ENCODE assay signal across 28 cellular contexts in the genomic region with DNA sequence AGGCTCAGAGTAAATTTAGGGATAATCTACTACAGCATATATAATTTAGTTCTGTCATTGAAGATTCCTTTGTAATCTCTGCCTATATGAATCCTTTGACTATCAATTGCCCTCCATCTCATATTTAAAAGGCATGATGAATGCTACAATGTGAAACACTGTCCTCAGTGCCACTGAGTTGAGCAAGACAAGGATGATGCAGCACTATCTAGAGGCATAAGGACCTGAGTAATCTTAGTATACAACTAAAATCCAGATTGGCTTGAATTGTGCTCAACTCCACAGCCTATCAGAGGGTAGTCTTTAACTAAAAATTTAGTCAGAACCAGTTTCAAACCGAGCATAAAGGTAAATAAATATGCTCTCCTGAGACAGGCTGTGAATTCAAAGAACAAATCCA. TPM values are rescaled to one million over a fixed set of nuclear protein-coding genes. Genes with fewer than 3 reads are reported as not detected.
A peak's percentile ranks its signal among the peaks of the same experiment; 100 is the strongest.
DNase-seq lines count a peak whose midpoint lies in the region; ATAC-seq, FAIRE-seq and TF ChIP-seq lines count a peak whose summit lies in the region.
"Had no signal": no experiment of that assay in that cellular context is flagged by ENCODE, and none has a peak within 500 bp of the region (broad histone marks: within the 10 kb centered on the region; RNA-seq: fewer than 3 reads in every experiment).

No MANE protein-coding gene starts in this region.

- CTCF ChIA-PET in activated naive CD4-positive, alpha-beta T cell treated with anti-CD3 and anti-CD28 coated beads for 36 hours (lab: Charles Lee): no interaction called here
- CTCF ChIA-PET in GM12878 (lab: Yijun Ruan, JAX) (no interaction called here), A673 (lab: Charles Lee) (no interaction called here)

- no peak overlapping the region for H3K27ac ChIP-seq in GM12878 (ENCODE audit: control insufficient read depth, insufficient read depth)
- H3K27ac ChIP-seq in spleen: peak overlapping the region in 7 of 8 donors; percentile 18 to 79 (median 58)
- H3K27ac ChIP-seq in A673 (ENCODE audit: low read depth, low read length, poor library complexity, severe bottlenecking): no peak overlapping the region
- H3K27ac ChIP-seq: breast epithelium, vagina had no signal

- TF ChIP-seq POLR2A in GM12878 (IDR thresholded peaks at IDR 0.05; ENCODE audit: low read depth, low read length): no peak
- no peak for TF ChIP-seq POLR2A in spleen (IDR thresholded peaks at IDR 0.05)

- H3K9me3 ChIP-seq in GM12878 (replicated peaks; ENCODE audit: control insufficient read depth, insufficient read depth, low read length): no peaks in the 10 kb centered on the region
- H3K9me3 ChIP-seq in spleen: no peaks in the 10 kb centered on the region
- no peaks in the 10 kb centered on the region for H3K9me3 ChIP-seq in A673 (ENCODE audit: low read depth, low read length, poor library complexity, severe bottlenecking)
- H3K9me3 ChIP-seq: breast epithelium, gastrocnemius medialis, testis, vagina had no signal

- WGBS in GM12878 (ENCODE audit: insufficient coverage, insufficient replicate concordance, low lambda C conversion rate, missing lambda C conversion rate): 100% methylated on average over 1 of the region's 1 CpG
- WGBS in spleen, 5 donors: 75 to 96% (median 89%) methylated on average over 1 of the region's 1 CpG

- no peaks in the 10 kb centered on the region for H3K79me2 ChIP-seq in GM12878 (ENCODE audit: control insufficient read depth, insufficient read depth, low read length)

- no peaks in the 10 kb centered on the region for H3K9me3 Mint-ChIP-seq in activated naive CD4-positive, alpha-beta T cell treated with anti-CD3 and anti-CD28 coated beads for 36 hours
- H3K9me3 Mint-ChIP-seq: immature natural killer cell, naive B cell had no signal

- H4K20me1 ChIP-seq in GM12878 (ENCODE audit: control insufficient read depth, insufficient read depth): no peaks in the 10 kb centered on the region

- POLR2A ChIA-PET in GM12878 (lab: Charles Lee): no interaction called here
- POLR2A ChIA-PET in A673 (lab: Charles Lee; ENCODE audit: low non-redundant PET): no interaction called here

- FAIRE-seq in GM12878 (lab: Jason Lieb, UNC): peak; percentile 47
- FAIRE-seq: colon, GM19239 had no signal

- H3K4me3 Mint-ChIP-seq in activated naive CD4-positive, alpha-beta T cell treated with anti-CD3 and anti-CD28 coated beads for 36 hours: no peak overlapping the region
- H3K4me3 Mint-ChIP-seq: immature natural killer cell, naive B cell had no signal

- H3K27ac Mint-ChIP-seq in activated naive CD4-positive, alpha-beta T cell treated with anti-CD3 and anti-CD28 coated beads for 36 hours: peak overlapping the region; percentile 30
- H3K27ac Mint-ChIP-seq: naive B cell had no signal

- SMC1A ChIA-PET in GM12878 (lab: Charles Lee; ENCODE audit: uncharacterized antibody, unreplicated experiment): interaction anchor here (0.5 to 1.2 kb wide), 2 partner anchors 12 to 31 kb away, joined by 3 to 4 read pairs; no protein-coding TSS in a partner anchor

- H3K4me1 ChIP-seq in GM12878 (ENCODE audit: control insufficient read depth, insufficient read depth, low read length) (peaks cover 4% of the 10 kb centered on the region; the same call in 1 of the 2 replicates), spleen (peaks cover 0 to 48% (median 14%) of the 10 kb centered on the region in 6 donors), A673 (ENCODE audit: insufficient read depth, low read length, poor library complexity, severe bottlenecking) (no peaks in the 10 kb centered on the region)
- H3K4me1 ChIP-seq: breast epithelium, gastrocnemius medialis, testis, vagina had no signal

- peaks cover 41% of the 10 kb centered on the region for H3K36me3 Mint-ChIP-seq in activated naive CD4-positive, alpha-beta T cell treated with anti-CD3 and anti-CD28 coated beads for 36 hours (ENCODE audit: low read depth)

- no peak overlapping the region for H2AFZ ChIP-seq in GM12878 (ENCODE audit: control insufficient read depth, low read depth, low read length)

- no peak overlapping the region for H3K9ac ChIP-seq in GM12878 (ENCODE audit: control insufficient read depth, insufficient read depth, low read length)

- BruUV-seq in GM12878 (replicated peaks; lab: Mats Ljungman, UMichigan) (no TSS peak), A673 (replicated peaks; lab: Mats Ljungman, UMichigan) (no TSS peak)

- TF ChIP-seq CTCF in GM12878 (IDR thresholded peaks at IDR 0.05 in 2 of 3, conservative IDR thresholded peaks at IDR 0.05 in 1 of 3; ENCODE audit: control insufficient read depth in 2 of 3, extremely low read depth in 1 of 3, insufficient read depth in 1 of 3, low read depth in 3 of 3, low read length in 3 of 3): no peak
- TF ChIP-seq CTCF in spleen (IDR thresholded peaks at IDR 0.05 in 8 of 11, conservative IDR thresholded peaks at IDR 0.05 in 3 of 11): no peak
- no peak for TF ChIP-seq CTCF in A673 (conservative IDR thresholded peaks at IDR 0.05; ENCODE audit: low read depth, low read length)

- TF ChIP-seq EP300 in GM12878 (IDR thresholded peaks at IDR 0.05; ENCODE audit: borderline replicate concordance in 1 of 2, control insufficient read depth in 1 of 2, low read depth in 2 of 2, low read length in 2 of 2): no peak

- H3K27me3 Mint-ChIP-seq in activated naive CD4-positive, alpha-beta T cell treated with anti-CD3 and anti-CD28 coated beads for 36 hours (ENCODE audit: low read depth): no peaks in the 10 kb centered on the region
- H3K27me3 Mint-ChIP-seq: naive B cell had no signal

- H3K27me3 ChIP-seq in GM12878 (replicated peaks in 1 of 2; ENCODE audit: control insufficient read depth in 2 of 2, insufficient read depth in 2 of 2, low read length in 1 of 2): no peaks in the 10 kb centered on the region
- no peaks in the 10 kb centered on the region for H3K27me3 ChIP-seq in spleen (replicated peaks in 1 of 7)
- H3K27me3 ChIP-seq in A673 (replicated peaks; ENCODE audit: insufficient read depth, low read depth, low read length, poor library complexity): no peaks in the 10 kb centered on the region
- H3K27me3 ChIP-seq: breast epithelium, gastrocnemius medialis, testis, vagina had no signal

- RAD21 ChIA-PET in GM12878 (lab: Charles Lee; ENCODE audit: unreplicated experiment): interaction anchor here (1.1 kb wide), 1 partner anchor 11 kb away, joined by 3 read pairs; no protein-coding TSS in a partner anchor

- no peak overlapping the region for H3K4me3 ChIP-seq in GM12878
- no peak overlapping the region for H3K4me3 ChIP-seq in spleen
- H3K4me3 ChIP-seq in A673 (ENCODE audit: low read depth, low read length, poor library complexity, severe bottlenecking): no peak overlapping the region
- H3K4me3 ChIP-seq: breast epithelium, gastrocnemius medialis, smooth muscle cell, testis, vagina had no signal

- peaks cover 13% of the 10 kb centered on the region for H3K4me1 Mint-ChIP-seq in activated naive CD4-positive, alpha-beta T cell treated with anti-CD3 and anti-CD28 coated beads for 36 hours (ENCODE audit: low read depth)

- H3K4me2 ChIP-seq in GM12878 (ENCODE audit: control insufficient read depth, insufficient read depth): no peak overlapping the region
- H3K4me2 ChIP-seq: smooth muscle cell had no signal

- H3K36me3 ChIP-seq in GM12878 (ENCODE audit: control insufficient read depth in 2 of 2, insufficient read depth in 2 of 2, low read length in 1 of 2) (peaks cover 6 to 30% of the 10 kb centered on the region in 2 experiments), spleen (peaks cover 0 to 99% (median 79%) of the 10 kb centered on the region in 6 donors), A673 (ENCODE audit: insufficient read depth, low read length, poor library complexity, severe bottlenecking) (peaks cover 87% of the 10 kb centered on the region)

- in situ Hi-C loops in GM12878 (cut with MboI): no loop called here

- TF ChIP-seq RAD21 in GM12878 (IDR thresholded peaks at IDR 0.05; ENCODE audit: insufficient read depth, low read depth, low read length): no peak

- intact Hi-C loops in activated naive CD4-positive, alpha-beta T cell treated with anti-CD3 and anti-CD28 coated beads for 36 hours (cut with micrococcal nuclease): no loop called here
- intact Hi-C loops in GM12878 (cut with micrococcal nuclease; ENCODE audit: unreplicated experiment): no loop called here
- intact Hi-C loops in spleen (cut with DNase I; ENCODE audit: low total_unique reads): no loop called here
- intact Hi-C loops in A673 (cut with micrococcal nuclease; ENCODE audit: unreplicated experiment): no loop called here

- ATAC-seq in GM12878: no peak
- no peak for ATAC-seq in GM19395 (IDR thresholded peaks at IDR 0.05; ENCODE audit: unreplicated experiment)
- ATAC-seq: esophagus mucosa, left lobe of liver had no signal

- no peak for DNase-seq in activated naive CD4-positive, alpha-beta T cell treated with anti-CD3 and anti-CD28 coated beads for 36 hours
- no peak for DNase-seq in activated naive CD4-positive, alpha-beta T cell (lab: John Stamatoyannopoulos, UW)
- DNase-seq in NOMO-1 (lab: John Stamatoyannopoulos, UW; ENCODE audit: unreplicated experiment in 2 of 2) (peak; percentile 5 to 44), GM12878 (ENCODE audit: low read depth, low spot score) (no peak), spleen (no peak), NCI-H1694 treated with DMSO at 0.1 percent for 48 hours (lab: John Stamatoyannopoulos, UW) (no peak), A673 (ENCODE audit: low spot score) (no peak)
- DNase-seq: activated effector memory CD4-positive, alpha-beta T cell treated with anti-CD3 and anti-CD28 coated beads, Interleukin-2, amount 50 U/mL, for 16 hours; amygdala; DMS 273 treated with DMSO at 0.1 percent for 48 hours; effector memory CD4-positive, alpha-beta T cell; gastrocnemius medialis; hippocampal formation; immature natural killer cell; naive B cell; NCI-H1417; NCI-H2081 treated with DMSO at 0.1 percent for 48 hours; NCI-H446 treated with DMSO at 0.1 percent for 48 hours; SHP77; testis had no signal

RNA-seq across cellular contexts. Expression of gene STRADA, which starts 11.6 kb away (rescaled TPM):
- total RNA-seq in activated naive CD4-positive, alpha-beta T cell treated with anti-CD3 and anti-CD28 coated beads for 36 hours: 10 to 100 TPM; 73.2 to 76.3 TPM
- 194 and 198 TPM in 2 replicates for total RNA-seq in GM12878 (2013; cell fraction: nucleolus; rRNA removed)
- 28.6 and 33.2 TPM in 2 replicates for total RNA-seq in GM12878 (2014; rRNA removed)
- 30.8 and 32.8 TPM in 2 replicates for total RNA-seq in GM12878 (2014; rRNA removed; fragmentation: Illumina TruSeq; extraction: Trizol)
- total RNA-seq in GM12878 (2021): 40.0 and 45.3 TPM in 2 replicates
- polyA plus RNA-seq in GM12878 (2011; ENCODE audit: low read depth): 35.0 TPM
- 43.0 and 50.5 TPM in 2 replicates for polyA plus RNA-seq in GM12878 (2011; rRNA removed)
- 39.3 and 41.7 TPM in 2 replicates for polyA plus RNA-seq in GM12878 (2011; cell fraction: cytosol; rRNA removed)
- polyA plus RNA-seq in GM12878 (2011; cell fraction: nucleus; rRNA removed): 88.9 and 97.6 TPM in 2 replicates
- 38.9 and 44.0 TPM in 2 replicates for polyA plus RNA-seq in GM12878 (2012)
- 49.5 and 51.2 TPM in 2 replicates for polyA plus RNA-seq in GM12878 (2014; fragmentation: Illumina TruSeq; extraction: Trizol)
- 10 to 100 TPM; 13.3 to 15.6 TPM for polyA plus RNA-seq in GM12878 (2014; fragmentation: Nextera tagmentation; extraction: Ambion mirVana)
- polyA plus RNA-seq in GM12878 (2014; rRNA removed): 39.7 and 42.7 TPM in 2 replicates
- polyA plus RNA-seq in GM12878 (2016; fragmentation: Nextera tagmentation; extraction: Ambion mirVana): 10 to 100 TPM; 50.0 to 54.1 TPM
- 38.4 and 42.4 TPM in 2 replicates for polyA minus RNA-seq in GM12878 (2011; rRNA and poly(A)+ RNA removed)
- polyA minus RNA-seq in GM12878 (2011; cell fraction: cytosol; rRNA and poly(A)+ RNA removed): 9.0 and 20.6 TPM in 2 replicates
- 27.2 and 43.3 TPM in 2 replicates for polyA minus RNA-seq in GM12878 (2011; cell fraction: nucleus; rRNA and poly(A)+ RNA removed)
- total RNA-seq in spleen: 10 to 100 TPM; 43.9 to 72.0 (median 60.7) TPM
- 10 to 100 TPM; 20.5 to 31.3 (median 26.6) TPM for polyA plus RNA-seq in spleen
- 56.3 and 62.8 TPM in 2 replicates for total RNA-seq in A673 (2021)

RNA-seq across cellular contexts. Expression of gene CCDC47, which starts 20.2 kb away (rescaled TPM):
- 10 to 100 TPM; 40.5 to 42.1 TPM for total RNA-seq in activated naive CD4-positive, alpha-beta T cell treated with anti-CD3 and anti-CD28 coated beads for 36 hours
- total RNA-seq in GM12878 (2013; cell fraction: nucleolus; rRNA removed): 75.2 and 76.4 TPM in 2 replicates
- 41.3 and 44.3 TPM in 2 replicates for total RNA-seq in GM12878 (2014; rRNA removed)
- 70.5 and 79.2 TPM in 2 replicates for total RNA-seq in GM12878 (2014; rRNA removed; fragmentation: Illumina TruSeq; extraction: Trizol)
- 59.2 and 63.9 TPM in 2 replicates for total RNA-seq in GM12878 (2021)
- 38.9 TPM for polyA plus RNA-seq in GM12878 (2011; ENCODE audit: low read depth)
- 67.9 and 92.7 TPM in 2 replicates for polyA plus RNA-seq in GM12878 (2011; rRNA removed)
- polyA plus RNA-seq in GM12878 (2011; cell fraction: cytosol; rRNA removed): 32.4 and 34.2 TPM in 2 replicates
- 23.8 and 24.3 TPM in 2 replicates for polyA plus RNA-seq in GM12878 (2011; cell fraction: nucleus; rRNA removed)
- 43.0 and 51.1 TPM in 2 replicates for polyA plus RNA-seq in GM12878 (2012)
- 81.4 and 108 TPM in 2 replicates for polyA plus RNA-seq in GM12878 (2014; fragmentation: Illumina TruSeq; extraction: Trizol)
- polyA plus RNA-seq in GM12878 (2014; fragmentation: Nextera tagmentation; extraction: Ambion mirVana): 10 to 100 TPM; 13.6 to 17.4 TPM
- 52.2 and 56.8 TPM in 2 replicates for polyA plus RNA-seq in GM12878 (2014; rRNA removed)
- polyA plus RNA-seq in GM12878 (2016; fragmentation: Nextera tagmentation; extraction: Ambion mirVana): 10 to 100 TPM; 55.8 to 61.0 TPM
- 51.8 and 78.9 TPM in 2 replicates for polyA minus RNA-seq in GM12878 (2011; rRNA and poly(A)+ RNA removed)
- 18.8 and 25.7 TPM in 2 replicates for polyA minus RNA-seq in GM12878 (2011; cell fraction: cytosol; rRNA and poly(A)+ RNA removed)
- 12.6 and 20.8 TPM in 2 replicates for polyA minus RNA-seq in GM12878 (2011; cell fraction: nucleus; rRNA and poly(A)+ RNA removed)
- total RNA-seq in spleen: 10 to 100 TPM; 50.7 to 74.0 (median 63.6) TPM
- 10 to 100 TPM in 2 of 3 donors, 1 to 10 TPM in 1; 8.9 to 15.7 (median 13.1) TPM for polyA plus RNA-seq in spleen
- 91.9 and 104 TPM in 2 replicates for total RNA-seq in A673 (2021)

RNA-seq across cellular contexts. Expression of gene DDX42, which starts 20.8 kb away (rescaled TPM):
- 10 to 100 TPM; 91.7 to 92.9 TPM for total RNA-seq in activated naive CD4-positive, alpha-beta T cell treated with anti-CD3 and anti-CD28 coated beads for 36 hours
- total RNA-seq in GM12878 (2013; cell fraction: nucleolus; rRNA removed): 272 and 296 TPM in 2 replicates
- total RNA-seq in GM12878 (2014; rRNA removed) (55.4 and 67.6 TPM in 2 replicates), GM12878 (2014; rRNA removed; fragmentation: Illumina TruSeq; extraction: Trizol) (75.3 and 78.3 TPM in 2 replicates), GM12878 (2021) (92.9 and 109 TPM in 2 replicates), spleen (100 to 1,000 TPM; 107 to 136 (median 126) TPM), A673 (2021) (148 and 149 TPM in 2 replicates)
- 59.2 TPM for polyA plus RNA-seq in GM12878 (2011; ENCODE audit: low read depth)
- polyA plus RNA-seq in GM12878 (2011; rRNA removed) (127 and 154 TPM in 2 replicates), GM12878 (2014; fragmentation: Illumina TruSeq; extraction: Trizol) (147 and 173 TPM in 2 replicates), GM12878 (2014; fragmentation: Nextera tagmentation; extraction: Ambion mirVana) (10 to 100 TPM; 14.6 to 33.7 TPM), GM12878 (2014; rRNA removed) (104 and 122 TPM in 2 replicates), GM12878 (2016; fragmentation: Nextera tagmentation; extraction: Ambion mirVana) (10 to 100 TPM; 31.3 to 39.6 TPM), spleen (10 to 100 TPM; 45.0 to 70.5 (median 61.8) TPM)
- 51.1 and 58.4 TPM in 2 replicates for polyA plus RNA-seq in GM12878 (2011; cell fraction: cytosol; rRNA removed)
- polyA plus RNA-seq in GM12878 (2011; cell fraction: nucleus; rRNA removed): 302 and 333 TPM in 2 replicates
- 72.2 and 82.1 TPM in 2 replicates for polyA plus RNA-seq in GM12878 (2012)
- polyA minus RNA-seq in GM12878 (2011; rRNA and poly(A)+ RNA removed): 65.5 and 88.9 TPM in 2 replicates
- 25.4 and 26.9 TPM in 2 replicates for polyA minus RNA-seq in GM12878 (2011; cell fraction: cytosol; rRNA and poly(A)+ RNA removed)
- 65.3 and 90.2 TPM in 2 replicates for polyA minus RNA-seq in GM12878 (2011; cell fraction: nucleus; rRNA and poly(A)+ RNA removed)

RNA-seq across cellular contexts. Expression of gene LIMD2, which starts 53.3 kb away (rescaled TPM):
- total RNA-seq in activated naive CD4-positive, alpha-beta T cell treated with anti-CD3 and anti-CD28 coated beads for 36 hours: 100 to 1,000 TPM; 121 TPM
- total RNA-seq in GM12878 (2013; cell fraction: nucleolus; rRNA removed): 116 and 138 TPM in 2 replicates
- total RNA-seq in GM12878 (2014; rRNA removed): 247 and 261 TPM in 2 replicates
- 75.5 and 81.3 TPM in 2 replicates for total RNA-seq in GM12878 (2014; rRNA removed; fragmentation: Illumina TruSeq; extraction: Trizol)
- 251 and 259 TPM in 2 replicates for total RNA-seq in GM12878 (2021)
- 48.8 TPM for polyA plus RNA-seq in GM12878 (2011; ENCODE audit: low read depth)
- polyA plus RNA-seq in GM12878 (2011; rRNA removed): 40.7 and 103 TPM in 2 replicates
- polyA plus RNA-seq in GM12878 (2011; cell fraction: cytosol; rRNA removed): 157 and 273 TPM in 2 replicates
- polyA plus RNA-seq in GM12878 (2011; cell fraction: nucleus; rRNA removed): 564 and 586 TPM in 2 replicates
- polyA plus RNA-seq in GM12878 (2012): 167 and 191 TPM in 2 replicates
- 5.9 and 58.2 TPM in 2 replicates for polyA plus RNA-seq in GM12878 (2014; fragmentation: Illumina TruSeq; extraction: Trizol)
- 1 to 10 TPM; 1.1 to 5.0 TPM for polyA plus RNA-seq in GM12878 (2014; fragmentation: Nextera tagmentation; extraction: Ambion mirVana)
- 290 and 364 TPM in 2 replicates for polyA plus RNA-seq in GM12878 (2014; rRNA removed)
- polyA plus RNA-seq in GM12878 (2016; fragmentation: Nextera tagmentation; extraction: Ambion mirVana): 100 to 1,000 TPM; 307 to 339 TPM
- polyA minus RNA-seq in GM12878 (2011; rRNA and poly(A)+ RNA removed): 24.1 and 63.2 TPM in 2 replicates
- 44.1 and 64.9 TPM in 2 replicates for polyA minus RNA-seq in GM12878 (2011; cell fraction: cytosol; rRNA and poly(A)+ RNA removed)
- 154 and 220 TPM in 2 replicates for polyA minus RNA-seq in GM12878 (2011; cell fraction: nucleus; rRNA and poly(A)+ RNA removed)
- total RNA-seq in spleen: 100 to 1,000 TPM; 211 to 381 (median 249) TPM
- 100 to 1,000 TPM; 414 to 554 (median 480) TPM for polyA plus RNA-seq in spleen
- total RNA-seq in A673 (2021): 119 and 127 TPM in 2 replicates

Comparison
In these comparisons a context has a peak if more than half of its experiments do, and no peak if none do; other contexts are left out.
1. DNase-seq: peak in NOMO-1 (2 of 2); none in activated naive CD4-positive, alpha-beta T cell treated with anti-CD3 and anti-CD28 coated beads for 36 hours (single experiment), activated naive CD4-positive, alpha-beta T cell (0 of 4), GM12878 (single experiment), spleen (single experiment), NCI-H1694 treated with DMSO at 0.1 percent for 48 hours (single experiment) and A673 (single experiment).
2. H3K27ac ChIP-seq: peak in spleen (7 of 8); none in GM12878 (single experiment) and A673 (single experiment).